ENCODE assay signal across 1 cellular context in genomic region chr11:38182126-38182907, GRCh38.
TF ChIP-seq lines count a peak whose summit lies in the region.

No MANE protein-coding gene starts in this region.

TF ChIP-seq in HepG2, 621 proteins besides CTCF, POLR2A, EP300 and RAD21 (continued from another document):
- TF ChIP-seq HMGXB3 (CRISPR knock-in tag; IDR thresholded peaks at IDR 0.05; ENCODE audit: borderline replicate concordance): no peak
- TF ChIP-seq SYNCRIP (IDR thresholded peaks at IDR 0.05; ENCODE audit: insufficient read depth, low read depth, low read length): no peak
- TF ChIP-seq SSRP1 (CRISPR knock-in tag; IDR thresholded peaks at IDR 0.05): no peak
- no peak for TF ChIP-seq CAMTA2 (CRISPR knock-in tag; IDR thresholded peaks at IDR 0.05; ENCODE audit: borderline replicate concordance)
- TF ChIP-seq MTERF4 (CRISPR knock-in tag; IDR thresholded peaks at IDR 0.05): no peak
- TF ChIP-seq ZFP37 (CRISPR knock-in tag; IDR thresholded peaks at IDR 0.05; ENCODE audit: borderline replicate concordance): no peak
- no peak for TF ChIP-seq ZNF367 (CRISPR knock-in tag; IDR thresholded peaks at IDR 0.05; ENCODE audit: borderline replicate concordance)
